19 cellular contexts compared by ENCODE assay signal in the genomic region with DNA sequence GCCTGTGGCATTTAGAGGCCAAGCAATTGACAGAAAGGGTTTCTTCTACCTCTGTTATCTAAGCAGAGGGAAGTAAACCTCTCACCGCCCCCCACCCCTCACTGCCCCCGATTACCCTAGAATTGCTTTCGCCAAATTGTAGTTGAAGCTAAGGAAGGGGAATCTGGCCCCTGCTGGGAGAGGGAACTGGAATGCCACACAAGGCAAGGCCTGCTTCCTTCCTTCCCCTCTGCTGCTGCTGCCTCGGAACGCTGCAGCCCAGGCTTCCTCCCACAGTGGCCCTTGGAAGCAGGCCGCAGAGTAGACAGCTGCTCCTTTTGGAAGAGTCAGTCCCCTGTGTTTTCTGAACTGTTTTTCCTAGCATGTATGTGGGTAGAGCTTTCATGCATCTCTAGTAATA. TPM values are rescaled to one million over a fixed set of nuclear protein-coding genes. Genes with fewer than 3 reads are reported as not detected.
DNase-seq lines count a peak whose midpoint lies in the region; ATAC-seq and TF ChIP-seq lines count a peak whose summit lies in the region.
"Had no signal": no experiment of that assay in that cellular context is flagged by ENCODE, and none has a peak within 500 bp of the region (broad histone marks: within the 10 kb centered on the region; RNA-seq: fewer than 3 reads in every experiment).

No MANE protein-coding gene starts in this region.

- H3K27ac Mint-ChIP-seq in brain: peak overlapping the region; percentile 90 to 97 (median 94)
- peak overlapping the region; percentile 61 for H3K27ac Mint-ChIP-seq in nephron progenitor cell
- H3K27ac Mint-ChIP-seq: dendritic cell treated with granulocyte-macrophage colony-stimulating factor and Interleukin-4, amounts not matched to agents 40 ng/mL and 50 ng/mL, for 4 days; mesothelial cell of epicardium had no signal

- DNase-seq in ELF-1 (ENCODE audit: low read depth, low spot score): peak; percentile 38
- peak; percentile 54 for DNase-seq in left ventricle myocardium superior
- peak; percentile 21 for DNase-seq in nephron progenitor cell
- DNase-seq in NCI-H2227 (lab: John Stamatoyannopoulos, UW; ENCODE audit: unreplicated experiment): no peak
- DNase-seq in DMS 273 (lab: John Stamatoyannopoulos, UW; ENCODE audit: unreplicated experiment): no peak
- DNase-seq in activated CD4-positive, alpha-beta T cell treated with anti-CD3 and anti-CD28 coated beads, Interleukin-2, amount 50 U/mL, for 1 hour: no peak
- DNase-seq: CD8-positive, alpha-beta memory T cell; NCI-H1105 treated with DMSO at 0.1 percent for 48 hours; NCI-H510A treated with DMSO at 0.1 percent for 48 hours; PC-9; tibial artery had no signal

- peak overlapping the region in 2 of 5 experiments; percentile 5 to 50 for H3K4me3 Mint-ChIP-seq in brain
- no peak overlapping the region for H3K4me3 Mint-ChIP-seq in nephron progenitor cell
- H3K4me3 Mint-ChIP-seq: CD8-positive, alpha-beta memory T cell; dendritic cell treated with granulocyte-macrophage colony-stimulating factor and Interleukin-4, amounts not matched to agents 40 ng/mL and 50 ng/mL, for 4 days; mesothelial cell of epicardium had no signal

- H3K4me1 Mint-ChIP-seq in brain (peaks cover 63% of the 10 kb centered on the region), nephron progenitor cell (peaks cover 52% of the 10 kb centered on the region)

- peaks cover 29% of the 10 kb centered on the region for H3K36me3 Mint-ChIP-seq in brain
- H3K36me3 Mint-ChIP-seq in nephron progenitor cell (ENCODE audit: low read depth): peaks cover 13% of the 10 kb centered on the region

- no peaks in the 10 kb centered on the region for H3K27me3 Mint-ChIP-seq in brain
- H3K27me3 Mint-ChIP-seq in nephron progenitor cell (ENCODE audit: low read depth, poor library complexity): no peaks in the 10 kb centered on the region
- H3K27me3 Mint-ChIP-seq: CD8-positive, alpha-beta memory T cell; dendritic cell treated with granulocyte-macrophage colony-stimulating factor and Interleukin-4, amounts not matched to agents 40 ng/mL and 50 ng/mL, for 4 days had no signal

- no peaks in the 10 kb centered on the region for H3K9me3 Mint-ChIP-seq in brain
- no peaks in the 10 kb centered on the region for H3K9me3 Mint-ChIP-seq in nephron progenitor cell
- H3K9me3 Mint-ChIP-seq: CD8-positive, alpha-beta memory T cell; dendritic cell treated with granulocyte-macrophage colony-stimulating factor and Interleukin-4, amounts not matched to agents 40 ng/mL and 50 ng/mL, for 4 days; mesothelial cell of epicardium had no signal

- TF ChIP-seq CTCF in brain (conservative IDR thresholded peaks at IDR 0.05) (no peak), nephron progenitor cell (IDR thresholded peaks at IDR 0.05) (no peak)

- intact Hi-C loops in left ventricle myocardium superior (cut with micrococcal nuclease): loop anchor here (10.0 kb wide), 1 partner anchor 105 kb away; no protein-coding TSS in a partner anchor

- peak; percentile 57 for ATAC-seq in left ventricle myocardium superior
- ATAC-seq in HG03520 (IDR thresholded peaks at IDR 0.05; ENCODE audit: unreplicated experiment): no peak
- ATAC-seq: K562 had no signal

RNA-seq across cellular contexts. Expression of a gene that starts 21.6 kb away (rescaled TPM):
- 1.1 TPM for polyA plus RNA-seq in brain (ENCODE audit: insufficient read depth, low read depth, low replicate concordance)
- total RNA-seq in left ventricle myocardium superior: not detected
- total RNA-seq: activated CD8-positive, alpha-beta memory T cell treated with anti-CD3 and anti-CD28 coated beads for 36 hours; CD8-positive, alpha-beta memory T cell; fibroblast of lung; mesothelial cell of epicardium; PC-9; posterior vena cava had no signal
- polyA plus RNA-seq: CD8-positive, alpha-beta memory T cell; fibroblast of lung; K562 had no signal

RNA-seq across cellular contexts. Expression of a gene that starts 44.0 kb away (rescaled TPM):
- polyA plus RNA-seq in brain (ENCODE audit: insufficient read depth, low read depth, low replicate concordance): 30.1 TPM
- total RNA-seq in left ventricle myocardium superior: 1.9 TPM

Comparison
In these comparisons a context has a peak if more than half of its experiments do, and no peak if none do; other contexts are left out.
1. DNase-seq: peak in ELF-1 (single experiment), left ventricle myocardium superior (single experiment) and nephron progenitor cell (single experiment); none in NCI-H2227 (single experiment), DMS 273 (single experiment) and activated CD4-positive, alpha-beta T cell treated with anti-CD3 and anti-CD28 coated beads, Interleukin-2, amount 50 U/mL, for 1 hour (single experiment).